Comparison of ENCODE assay signal across 21 cellular contexts in the genomic region with DNA sequence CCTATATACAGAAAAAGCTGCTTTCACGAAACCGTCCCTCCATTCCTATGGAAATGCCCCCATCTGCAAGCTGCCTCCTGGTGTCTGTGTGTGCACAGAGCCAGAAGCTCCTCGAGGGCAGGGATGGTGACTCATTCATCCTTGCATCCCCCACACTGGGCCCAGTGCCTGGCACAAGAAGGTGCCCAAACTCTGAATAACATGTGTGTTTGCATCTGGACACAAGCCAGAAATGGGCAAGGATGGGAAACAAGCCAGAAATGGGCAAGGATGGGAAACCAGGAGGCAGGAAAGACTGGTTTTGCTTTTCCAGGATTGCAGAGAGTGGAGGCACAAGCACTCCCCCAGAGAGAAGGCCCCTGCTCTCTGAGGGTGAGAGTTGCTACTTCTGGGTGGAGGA.
A peak's percentile ranks its signal among the peaks of the same experiment; 100 is the strongest.
DNase-seq lines count a peak whose midpoint lies in the region; TF ChIP-seq lines count a peak whose summit lies in the region.
"Had no signal": no experiment of that assay in that cellular context is flagged by ENCODE, and none has a peak within 500 bp of the region (broad histone marks: within the 10 kb centered on the region; RNA-seq: fewer than 3 reads in every experiment).

No MANE protein-coding gene starts in this region.

- no peak overlapping the region for H3K4me2 ChIP-seq in H9 (ENCODE audit: insufficient read depth, insufficient read length, low read length)
- H3K4me2 ChIP-seq: neural progenitor cell had no signal

- peaks cover 46% of the 10 kb centered on the region for H3K27me3 Mint-ChIP-seq in H9 (ENCODE audit: low read depth)
- peaks cover 7% of the 10 kb centered on the region for H3K27me3 Mint-ChIP-seq in brain
- H3K27me3 Mint-ChIP-seq in nephron progenitor cell (ENCODE audit: low read depth, poor library complexity) = peaks cover 45% of the 10 kb centered on the region

- H3T11ph ChIP-seq in H9 (ENCODE audit: low read length) = no peak overlapping the region

- peaks cover 11% of the 10 kb centered on the region for H3K4me1 ChIP-seq in H9 (ENCODE audit: insufficient read depth, low read length)
- no peaks in the 10 kb centered on the region for H3K4me1 ChIP-seq in testis
- H3K4me1 ChIP-seq: prostate gland had no signal

- WGBS in H9 (ENCODE audit: extremely low coverage, insufficient read length, low lambda C conversion rate) = no CpG with 5 or more reads among the region's 3 CpGs
- 76 to 80% methylated on average over 3 of the region's 3 CpGs for WGBS in testis, 2 donors

- H2BK20ac ChIP-seq in H9 (ENCODE audit: low read depth, low read length, poor library complexity, severe bottlenecking) = no peak overlapping the region

- H4K20me1 ChIP-seq in H9 (ENCODE audit: control insufficient read depth, insufficient read depth, insufficient read length) = no peaks in the 10 kb centered on the region

- H2AFZ ChIP-seq in H9 (ENCODE audit: low read length) = no peak overlapping the region
- H2AFZ ChIP-seq: neural progenitor cell had no signal

- peaks cover 25 to 39% of the 10 kb centered on the region in 2 experiments for H3K4me1 Mint-ChIP-seq in H9
- H3K4me1 Mint-ChIP-seq in brain = peaks cover 21% of the 10 kb centered on the region
- peaks cover 47% of the 10 kb centered on the region for H3K4me1 Mint-ChIP-seq in nephron progenitor cell

- no peak overlapping the region for H2BK15ac ChIP-seq in H9 (ENCODE audit: low read depth, low read length)

- H3K4ac ChIP-seq in H9 (ENCODE audit: low read depth, low read length) = no peak overlapping the region

- H3K23ac ChIP-seq in H9 (ENCODE audit: insufficient read length, low read depth, low read length) = no peak overlapping the region

- H3K79me2 ChIP-seq in H9 (ENCODE audit: insufficient read depth, low read length) = no peaks in the 10 kb centered on the region

- H3K9me3 ChIP-seq in H9 (ENCODE audit: control insufficient read depth, low read depth, low read length) = no peaks in the 10 kb centered on the region
- no peaks in the 10 kb centered on the region for H3K9me3 ChIP-seq in testis
- H3K9me3 ChIP-seq: prostate gland, tibial nerve had no signal

- H3K27me3 ChIP-seq in H9 (ENCODE audit: insufficient read depth, low read length) (peaks cover 12% of the 10 kb centered on the region), testis (no peaks in the 10 kb centered on the region)

- DNase-seq in Daoy (ENCODE audit: low read depth) = peak; percentile 23
- no peak for DNase-seq in H9
- DNase-seq in nephron progenitor cell = no peak
- no peak for DNase-seq in testis
- no peak for DNase-seq in stimulated activated CD4-positive, alpha-beta T cell treated with anti-CD3 and anti-CD28 coated beads, Interleukin-12 subunit alpha, Interleukin-12 subunit beta, amount 100 ng/mL, for 4 hours
- no peak for DNase-seq in epidermal melanocyte (ENCODE audit: insufficient read length, low spot score)
- DNase-seq: activated naive CD4-positive, alpha-beta T cell treated with anti-CD3 and anti-CD28 coated beads, Interleukin-2, amount 10 ng/mL, durations not matched to agents 7 days and 5 days; activated T-cell treated with anti-CD3 and anti-CD28 coated beads, Interleukin-2, amount 50 U/mL, for 24 hours; aorta; CD8-positive, alpha-beta memory T cell; effector CD8-positive, alpha-beta T cell; glutamatergic neuron; NCI-H1694 treated with DMSO at 0.1 percent for 48 hours; NCI-H510A treated with DMSO at 0.1 percent for 48 hours; stimulated activated CD4-positive, alpha-beta T cell treated with anti-CD3 and anti-CD28 coated beads, Interleukin-2, amount 100 ng/mL, for 48 hours; stimulated activated naive CD8-positive, alpha-beta T cell treated with anti-CD3 and anti-CD28 coated beads, Interleukin-15, Interleukin-2, amounts not matched to agents 100 U/mL and 50 U/mL, for 24 hours had no signal

- H3K23me2 ChIP-seq in H9 (ENCODE audit: insufficient read length, low read depth, low read length, poor library complexity, severe bottlenecking) = peaks cover 7% of the 10 kb centered on the region

- no peak overlapping the region for H4K5ac ChIP-seq in H9 (ENCODE audit: insufficient read length, low read depth, low read length)

- no peak overlapping the region for H3K4me3 ChIP-seq in testis
- H3K4me3 ChIP-seq: neural progenitor cell, prostate gland, skin epidermis, tibial nerve had no signal

- no peak overlapping the region for H2AK5ac ChIP-seq in H9 (ENCODE audit: insufficient read length, low read length)

- no peak overlapping the region for H3K18ac ChIP-seq in H9 (ENCODE audit: insufficient read length, low read depth, low read length)

- H3K4me3 Mint-ChIP-seq in H9 (peak overlapping the region; percentile 23 to 36; a peak in 3 of 5 replicates), brain (peak overlapping the region; percentile 13 to 78 (median 44)), nephron progenitor cell (peak overlapping the region; percentile 38)
- H3K4me3 Mint-ChIP-seq: activated naive CD4-positive, alpha-beta T cell treated with anti-CD3 and anti-CD28 coated beads, Interleukin-2, amount 10 ng/mL, durations not matched to agents 7 days and 5 days; activated T-cell treated with anti-CD3 and anti-CD28 coated beads, Interleukin-2, amount 50 U/mL, for 24 hours had no signal

- intact Hi-C loops in testis (cut with DNase I; ENCODE audit: low total_unique reads) = no loop called here

- H3K27ac ChIP-seq in H9 (ENCODE audit: insufficient read length, low read depth, low read length) (no peak overlapping the region), testis (no peak overlapping the region)
- H3K27ac ChIP-seq: neural progenitor cell, prostate gland, skin epidermis, tibial nerve had no signal

- no peak overlapping the region for H4K8ac ChIP-seq in H9 (replicated peaks; ENCODE audit: insufficient read length, low read depth, low read length)

- H3K27ac Mint-ChIP-seq in H9 = no peak overlapping the region
- H3K27ac Mint-ChIP-seq in brain = peak overlapping the region in 1 of 5 experiments; percentile 16
- H3K27ac Mint-ChIP-seq in nephron progenitor cell = no peak overlapping the region
- H3K27ac Mint-ChIP-seq: activated naive CD4-positive, alpha-beta T cell treated with anti-CD3 and anti-CD28 coated beads, Interleukin-2, amount 10 ng/mL, durations not matched to agents 7 days and 5 days; activated T-cell treated with anti-CD3 and anti-CD28 coated beads, Interleukin-2, amount 50 U/mL, for 24 hours; CD8-positive, alpha-beta memory T cell; neural progenitor cell had no signal

- 0 out of 5 replicates have a peak, but pooled peaks cover 0 to 2% of the 10 kb centered on the region in 2 experiments for H3K9me3 Mint-ChIP-seq in H9
- H3K9me3 Mint-ChIP-seq in brain = no peaks in the 10 kb centered on the region
- no peaks in the 10 kb centered on the region for H3K9me3 Mint-ChIP-seq in nephron progenitor cell
- H3K9me3 Mint-ChIP-seq: activated naive CD4-positive, alpha-beta T cell treated with anti-CD3 and anti-CD28 coated beads, Interleukin-2, amount 10 ng/mL, durations not matched to agents 7 days and 5 days; neural progenitor cell had no signal

- H2BK5ac ChIP-seq in H9 (ENCODE audit: insufficient read length, low read length) = no peak overlapping the region

- H3K14ac ChIP-seq in H9 (ENCODE audit: insufficient read depth, low read length) = no peak overlapping the region

- TF ChIP-seq POLR2A in testis (IDR thresholded peaks at IDR 0.05) = no peak

- H3K36me3 ChIP-seq in testis (ENCODE audit: low read depth, missing control alignments) = no peaks in the 10 kb centered on the region
- H3K36me3 ChIP-seq: neural progenitor cell, prostate gland, tibial nerve had no signal

- H3K79me1 ChIP-seq in H9 (ENCODE audit: insufficient read depth, low read depth, low read length, poor library complexity, severe bottlenecking) = no peaks in the 10 kb centered on the region

- TF ChIP-seq CTCF in H9 (conservative IDR thresholded peaks at IDR 0.05) (no peak), brain (conservative IDR thresholded peaks at IDR 0.05) (no peak), nephron progenitor cell (IDR thresholded peaks at IDR 0.05) (no peak), testis (IDR thresholded peaks at IDR 0.05) (no peak)

- H3K36me3 Mint-ChIP-seq in H9 (ENCODE audit: insufficient read depth in 1 of 3, low read depth in 3 of 3) (peaks cover 0 to 2% (median 0%) of the 10 kb centered on the region in 3 experiments; a peak in 1 of 7 replicates), brain (peaks cover 18% of the 10 kb centered on the region), nephron progenitor cell (ENCODE audit: low read depth) (no peaks in the 10 kb centered on the region)
- H3K36me3 Mint-ChIP-seq: activated naive CD4-positive, alpha-beta T cell treated with anti-CD3 and anti-CD28 coated beads, Interleukin-2, amount 10 ng/mL, durations not matched to agents 7 days and 5 days; CD8-positive, alpha-beta memory T cell; neural progenitor cell had no signal

- H2BK120ac ChIP-seq in H9 (ENCODE audit: low read depth, low read length, poor library complexity, severe bottlenecking) = no peak overlapping the region

- H2BK12ac ChIP-seq in H9 (ENCODE audit: insufficient read length, low read depth, low read length) = no peak overlapping the region

- no peak overlapping the region for H4K91ac ChIP-seq in H9 (ENCODE audit: insufficient read length, low read depth, low read length)

- H3K9ac ChIP-seq in H9 (ENCODE audit: extremely low read depth, insufficient read length, low read length) = no peak overlapping the region
- H3K9ac ChIP-seq: neural progenitor cell had no signal

- no peak overlapping the region for H3K56ac ChIP-seq in H9 (ENCODE audit: insufficient read length, low read depth, low read length)
